In genomic region chr1:29365906-29366670, GRCh38 we compare ENCODE assay signal across 29 cellular contexts.
"Had no signal": no experiment of that assay in that cellular context is flagged by ENCODE, and none has a peak within 500 bp of the region (broad histone marks: within the 10 kb centered on the region; RNA-seq: fewer than 3 reads in every experiment).

No MANE protein-coding gene starts in this region.

- H3K27ac Mint-ChIP-seq: activated CD4-positive, alpha-beta T cell treated with anti-CD3 and anti-CD28 coated beads, Interleukin-2, amount 10 ng/mL, durations not matched to agents 7 days and 5 days; activated CD8-positive, alpha-beta T cell treated with anti-CD3 and anti-CD28 coated beads, Interleukin-2, amount 10 ng/mL, durations not matched to agents 7 days and 5 days; activated naive CD4-positive, alpha-beta T cell treated with anti-CD3 and anti-CD28 coated beads, Interleukin-2, amount 10 ng/mL, durations not matched to agents 7 days and 5 days; activated naive CD8-positive, alpha-beta T cell; activated naive CD8-positive, alpha-beta T cell treated with anti-CD3 and anti-CD28 coated beads, Interleukin-2, amount 50 U/mL, for 24 hours; activated T-cell treated with anti-CD3 and anti-CD28 coated beads, Interleukin-2, amount 50 U/mL, for 24 hours; activated T-helper 2 cell treated with anti-CD3 and anti-CD28 coated beads, Interferon-gamma antibody, Interleukin-2, Interleukin-4, amounts not matched to agents 10 μg/mL and 5 μg/mL and 100 μg/mL, durations not matched to agents 14 hours and 24 hours and 36 hours; T-helper 1 cell treated with Interleukin-12 subunit alpha and Interleukin-12 subunit beta and Interleukin-4 antibody, amounts not matched to agents 30 μg/mL and 1 μg/mL, for 36 hours; T-helper 2 cell treated with Interferon-gamma antibody and Interleukin-4, amounts not matched to agents 5 μg/mL and 100 μg/mL, for 36 hours had no signal

- H3K36me3 ChIP-seq: Peyer's patch, SJSA1 had no signal

- H3K4me2 ChIP-seq: SK-N-SH had no signal

- ATAC-seq: activated CD8-positive, alpha-beta T cell treated with anti-CD3 and anti-CD28 coated beads, Interleukin-2, amount 10 ng/mL, durations not matched to agents 7 days and 5 days; activated naive CD8-positive, alpha-beta T cell treated with anti-CD3 and anti-CD28 coated beads, Interleukin-2, amount 50 U/mL, for 24 hours; PC-3 had no signal

- H3K27me3 ChIP-seq: Peyer's patch, SJSA1 had no signal

- H3K4me3 Mint-ChIP-seq: activated CD4-positive, alpha-beta T cell treated with anti-CD3 and anti-CD28 coated beads, Interleukin-2, amount 10 ng/mL, durations not matched to agents 7 days and 5 days; activated CD8-positive, alpha-beta T cell treated with anti-CD3 and anti-CD28 coated beads, Interleukin-2, amount 10 ng/mL, durations not matched to agents 7 days and 5 days; activated naive CD4-positive, alpha-beta T cell treated with anti-CD3 and anti-CD28 coated beads, Interleukin-2, amount 10 ng/mL, durations not matched to agents 7 days and 5 days; activated naive CD8-positive, alpha-beta T cell; activated naive CD8-positive, alpha-beta T cell treated with anti-CD3 and anti-CD28 coated beads, Interleukin-2, amount 50 U/mL, for 24 hours; activated T-cell treated with anti-CD3 and anti-CD28 coated beads, Interleukin-2, amount 50 U/mL, for 24 hours; brain; T-helper 1 cell treated with Interleukin-12 subunit alpha and Interleukin-12 subunit beta and Interleukin-4 antibody, amounts not matched to agents 30 μg/mL and 1 μg/mL, for 36 hours; T-helper 2 cell treated with Interferon-gamma antibody and Interleukin-4, amounts not matched to agents 5 μg/mL and 100 μg/mL, for 36 hours had no signal

- H3K4me3 ChIP-seq: Peyer's patch, SJSA1 had no signal

- DNase-seq: activated CD4-positive, alpha-beta T cell treated with anti-CD3 and anti-CD28 coated beads, Interleukin-2, amount 10 ng/mL, durations not matched to agents 7 days and 5 days; activated CD4-positive, alpha-beta T cell treated with anti-CD3 and anti-CD28 coated beads, Interleukin-2, amount 50 U/mL, for 48 hours; activated CD8-positive, alpha-beta T cell treated with anti-CD3 and anti-CD28 coated beads, Interleukin-2, amount 10 ng/mL, durations not matched to agents 7 days and 5 days; activated naive CD4-positive, alpha-beta T cell treated with anti-CD3 and anti-CD28 coated beads, Interleukin-2, amount 10 ng/mL, durations not matched to agents 7 days and 5 days; activated naive CD8-positive, alpha-beta T cell treated with anti-CD3 and anti-CD28 coated beads, Interleukin-2, amount 50 U/mL, for 24 hours; activated T-cell treated with anti-CD3 and anti-CD28 coated beads, Interleukin-2, amount 50 U/mL, for 24 hours; anterior cingulate cortex; central memory CD4-positive, alpha-beta T cell; Karpas-422; NCI-H1105; NCI-H1417 treated with DMSO at 0.1 percent for 48 hours; NCI-H187 treated with DMSO at 0.1 percent for 48 hours; NCI-H2081; NCI-H345; NCI-H510A; NCI-H526; NCI-H748 treated with DMSO at 0.1 percent for 48 hours; NK-92 treated with Interleukin-12 subunit alpha and Interleukin-12 subunit beta, amount 100 ng/mL, for 24 hours; PC-3; RPMI8226; SHP77 treated with DMSO at 0.1 percent for 48 hours; SK-N-SH had no signal

- H3K4me1 Mint-ChIP-seq: activated CD4-positive, alpha-beta T cell treated with anti-CD3 and anti-CD28 coated beads, Interleukin-2, amount 10 ng/mL, durations not matched to agents 7 days and 5 days; activated naive CD4-positive, alpha-beta T cell treated with anti-CD3 and anti-CD28 coated beads, Interleukin-2, amount 10 ng/mL, durations not matched to agents 7 days and 5 days; activated naive CD8-positive, alpha-beta T cell treated with anti-CD3 and anti-CD28 coated beads, Interleukin-2, amount 50 U/mL, for 24 hours had no signal

- H3K9ac ChIP-seq: SK-N-SH had no signal

- H3K27ac ChIP-seq: Peyer's patch, SJSA1 had no signal

- H3K36me3 Mint-ChIP-seq: activated naive CD4-positive, alpha-beta T cell treated with anti-CD3 and anti-CD28 coated beads, Interleukin-2, amount 10 ng/mL, durations not matched to agents 7 days and 5 days; activated naive CD8-positive, alpha-beta T cell; brain had no signal

- H3K9me3 Mint-ChIP-seq: activated CD4-positive, alpha-beta T cell treated with anti-CD3 and anti-CD28 coated beads, Interleukin-2, amount 10 ng/mL, durations not matched to agents 7 days and 5 days; activated naive CD4-positive, alpha-beta T cell treated with anti-CD3 and anti-CD28 coated beads, Interleukin-2, amount 10 ng/mL, durations not matched to agents 7 days and 5 days; activated naive CD8-positive, alpha-beta T cell treated with anti-CD3 and anti-CD28 coated beads, Interleukin-2, amount 50 U/mL, for 24 hours; activated T-cell treated with anti-CD3 and anti-CD28 coated beads, Interleukin-2, amount 50 U/mL, for 24 hours; activated T-helper 2 cell treated with anti-CD3 and anti-CD28 coated beads, Interferon-gamma antibody, Interleukin-2, Interleukin-4, amounts not matched to agents 10 μg/mL and 5 μg/mL and 100 μg/mL, durations not matched to agents 14 hours and 24 hours and 36 hours; T-helper 1 cell treated with Interleukin-12 subunit alpha and Interleukin-12 subunit beta and Interleukin-4 antibody, amounts not matched to agents 30 μg/mL and 1 μg/mL, for 36 hours; T-helper 2 cell treated with Interferon-gamma antibody and Interleukin-4, amounts not matched to agents 5 μg/mL and 100 μg/mL, for 36 hours had no signal

- H3K9me3 ChIP-seq: Peyer's patch, SJSA1, SK-N-SH had no signal

- H3K4me1 ChIP-seq: Peyer's patch, SJSA1 had no signal
